8 cellular contexts compared by ENCODE assay signal in the genomic region with DNA sequence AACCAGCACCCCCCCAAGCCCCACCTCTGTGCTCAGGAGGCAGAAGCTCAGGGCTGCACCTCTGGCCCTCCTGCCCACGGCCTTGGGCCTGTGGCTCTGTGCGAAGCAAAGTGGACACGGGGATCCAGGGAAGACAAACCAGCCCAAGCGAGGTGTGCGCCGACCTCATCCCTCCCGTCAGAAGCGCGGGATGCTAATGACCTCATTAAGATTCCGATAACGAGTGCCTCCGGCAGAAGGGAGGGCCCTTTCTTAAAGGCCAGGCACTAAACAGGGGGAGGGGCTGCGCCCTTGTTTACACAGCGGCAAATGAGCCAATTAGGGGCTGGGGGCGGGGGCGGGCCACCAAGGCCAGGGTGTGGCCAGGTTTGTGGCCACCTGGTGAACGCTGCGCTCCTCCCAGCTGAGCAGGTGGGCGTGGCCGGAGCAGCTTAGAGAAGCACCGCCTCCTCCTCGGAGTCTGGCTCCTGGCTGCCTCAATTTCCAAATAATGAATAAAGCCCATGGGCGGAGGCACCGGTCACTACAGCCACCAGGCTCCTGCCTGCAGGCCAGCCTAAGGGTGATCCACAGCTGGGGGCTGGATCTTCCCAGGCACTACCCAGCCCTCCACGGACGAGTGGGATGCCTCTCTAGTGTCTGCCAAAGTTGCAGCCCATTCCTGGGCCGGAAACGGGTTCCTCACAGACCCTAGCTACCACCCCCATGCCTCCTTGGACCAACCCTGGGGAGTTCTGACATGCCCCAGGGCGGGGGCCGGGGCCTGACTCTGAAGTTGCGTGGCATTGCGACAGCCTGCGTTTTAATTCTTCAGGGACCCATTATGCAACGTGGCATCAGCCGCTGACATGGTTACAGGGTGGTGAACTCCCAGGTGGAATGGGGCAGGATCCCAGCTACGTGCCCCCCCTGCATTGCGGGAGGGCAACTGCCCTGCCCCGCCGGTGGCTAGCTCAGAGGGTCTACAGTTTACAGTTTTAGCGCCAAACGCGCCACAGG. TPM values are rescaled to one million over a fixed set of nuclear protein-coding genes. Genes with fewer than 3 reads are reported as not detected.
A peak's percentile ranks its signal among the peaks of the same experiment; 100 is the strongest.
DNase-seq lines count a peak whose midpoint lies in the region; ATAC-seq and TF ChIP-seq lines count a peak whose summit lies in the region.

No MANE protein-coding gene starts in this region.

- peaks cover 64% of the 10 kb centered on the region for H4K20me1 ChIP-seq in smooth muscle cell (ENCODE audit: low read depth)

- H2AFZ ChIP-seq in smooth muscle cell (ENCODE audit: low read depth): no peak overlapping the region

- ATAC-seq in Right ventricle myocardium superior (ENCODE audit: poor library complexity): no peak
- ATAC-seq in left cardiac atrium: no peak

- H3K27ac ChIP-seq in smooth muscle cell (ENCODE audit: low read depth): no peak overlapping the region

- H3K79me2 ChIP-seq in smooth muscle cell (ENCODE audit: low read depth): peaks cover 26% of the 10 kb centered on the region

- peaks cover 5% of the 10 kb centered on the region for H3K9me3 Mint-ChIP-seq in glutamatergic neuron (ENCODE audit: unreplicated experiment)

- H3K27me3 Mint-ChIP-seq in glutamatergic neuron (ENCODE audit: unreplicated experiment): peaks cover 19% of the 10 kb centered on the region

- peak overlapping the region; percentile 93 for H3K4me3 Mint-ChIP-seq in glutamatergic neuron (ENCODE audit: unreplicated experiment)

- H3K4me1 ChIP-seq in smooth muscle cell (ENCODE audit: low read depth): peaks cover 51% of the 10 kb centered on the region

- peak overlapping the region; percentile 68 for H3K27ac Mint-ChIP-seq in glutamatergic neuron (ENCODE audit: unreplicated experiment)

- H3K9me3 ChIP-seq in smooth muscle cell (replicated peaks; ENCODE audit: low read depth): no peaks in the 10 kb centered on the region

- H3K9ac ChIP-seq in smooth muscle cell (ENCODE audit: low read depth): no peak overlapping the region

- peaks cover 19% of the 10 kb centered on the region for H3K27me3 ChIP-seq in smooth muscle cell (ENCODE audit: low read depth)

- no peaks in the 10 kb centered on the region for H3K36me3 Mint-ChIP-seq in glutamatergic neuron (ENCODE audit: unreplicated experiment)

- H3K4me1 Mint-ChIP-seq in glutamatergic neuron (ENCODE audit: low read depth, unreplicated experiment): peaks cover 9% of the 10 kb centered on the region

- intact Hi-C loops in Right ventricle myocardium superior (cut with DNase I): no loop called here
- intact Hi-C loops in left cardiac atrium (cut with DNase I): no loop called here

- H3F3A ChIP-seq in smooth muscle cell (ENCODE audit: low read depth): peaks cover 3% of the 10 kb centered on the region

- H3K4me3 ChIP-seq in smooth muscle cell: peak overlapping the region; percentile 66

- no peak for TF ChIP-seq CTCF in glutamatergic neuron (IDR thresholded peaks at IDR 0.05; ENCODE audit: partially characterized antibody, unreplicated experiment)
- no peak for TF ChIP-seq CTCF in smooth muscle cell (IDR thresholded peaks at IDR 0.05; ENCODE audit: borderline replicate concordance, insufficient read depth, poor library complexity, severe bottlenecking)

- H3K4me2 ChIP-seq in smooth muscle cell: peak overlapping the region; percentile 97

- DNase-seq in Right ventricle myocardium superior: peak; percentile 65
- no peak for DNase-seq in left cardiac atrium
- DNase-seq in SKM-1 (lab: John Stamatoyannopoulos, UW; ENCODE audit: unreplicated experiment): peak; percentile 63
- peak; percentile 58 for DNase-seq in glutamatergic neuron
- DNase-seq in smooth muscle cell (lab: John Stamatoyannopoulos, UW; ENCODE audit: unreplicated experiment): no peak
- no peak for DNase-seq in nucleus accumbens (lab: John Stamatoyannopoulos, UW)
- no peak for DNase-seq in T-helper 9 cell
- DNase-seq in EL: no peak

- no peaks in the 10 kb centered on the region for H3K36me3 ChIP-seq in smooth muscle cell (ENCODE audit: low read depth)

- 16% methylated on average over 42 of the region's 42 CpGs for WGBS in smooth muscle cell (ENCODE audit: low lambda C conversion rate)

RNA-seq across cellular contexts. Expression of gene CBX4, which starts 3.0 kb away (rescaled TPM):
- total RNA-seq in Right ventricle myocardium superior (25.6 TPM), left cardiac atrium (10 to 100 TPM; 17.9 to 24.2 TPM), glutamatergic neuron (ENCODE audit: unreplicated experiment) (19.3 TPM), smooth muscle cell (17.3 and 17.4 TPM in 2 replicates)
- 44.6 and 47.2 TPM in 2 replicates for polyA plus RNA-seq in smooth muscle cell

RNA-seq across cellular contexts. Expression of gene CBX8, which starts 39.4 kb away (rescaled TPM):
- total RNA-seq in Right ventricle myocardium superior (6.2 TPM), left cardiac atrium (1 to 10 TPM; 4.1 to 5.9 TPM), glutamatergic neuron (ENCODE audit: unreplicated experiment) (13.8 TPM), smooth muscle cell (1.9 and 2.6 TPM in 2 replicates)
- polyA plus RNA-seq in smooth muscle cell: 4.3 and 9.0 TPM in 2 replicates

RNA-seq across cellular contexts. Expression of gene CBX2, which starts 58.3 kb away (rescaled TPM):
- total RNA-seq in Right ventricle myocardium superior (4.2 TPM), left cardiac atrium (1 to 10 TPM; 3.1 to 3.5 TPM), glutamatergic neuron (ENCODE audit: unreplicated experiment) (78.8 TPM), smooth muscle cell (4.0 and 7.3 TPM in 2 replicates)
- 10.1 and 11.0 TPM in 2 replicates for polyA plus RNA-seq in smooth muscle cell

Comparison
In these comparisons a context has a peak if more than half of its experiments do, and no peak if none do; other contexts are left out.
1. DNase-seq: peak in Right ventricle myocardium superior (single experiment), SKM-1 (single experiment) and glutamatergic neuron (single experiment); none in left cardiac atrium (single experiment), smooth muscle cell (single experiment), nucleus accumbens (0 of 56), T-helper 9 cell (single experiment) and EL (single experiment).